Comparison of ENCODE assay signal across 8 cellular contexts in the genomic region with DNA sequence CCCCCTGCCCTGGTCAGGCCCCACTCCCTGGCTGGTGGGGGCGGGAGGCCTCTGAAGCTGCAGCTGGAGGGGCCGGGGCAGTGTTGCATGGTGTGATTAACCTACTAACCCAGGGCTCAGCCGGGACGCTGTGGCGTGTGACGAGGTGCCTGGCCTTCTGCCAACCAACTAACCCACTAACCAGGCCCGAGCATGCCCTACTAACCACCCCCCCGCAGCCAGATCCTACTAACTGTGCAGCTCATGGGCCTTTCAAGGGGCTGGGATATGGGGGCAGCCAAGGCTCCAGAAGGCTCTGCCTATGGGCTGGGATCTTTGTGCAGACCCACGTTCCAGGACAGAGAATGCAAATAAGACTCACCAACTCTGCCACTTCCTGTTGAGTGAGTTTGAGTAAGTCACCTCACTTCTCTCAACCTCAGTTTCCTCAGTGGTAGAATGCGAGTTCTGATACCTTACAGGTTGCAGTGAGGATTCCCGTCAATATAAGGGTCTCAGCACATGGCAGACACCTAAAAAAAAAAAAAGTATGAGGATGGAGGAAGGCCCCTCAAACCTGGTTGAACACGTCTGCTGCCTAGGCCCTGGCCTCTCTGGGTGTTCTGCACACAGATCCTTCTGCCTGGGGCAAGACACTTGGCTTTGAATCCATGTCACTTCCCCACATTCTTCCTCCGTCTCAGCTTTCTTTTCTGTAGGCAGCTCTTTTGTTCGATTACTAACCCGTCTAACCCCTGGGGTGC. TPM values are rescaled to one million over a fixed set of nuclear protein-coding genes. Genes with fewer than 3 reads are reported as not detected.
A peak's percentile ranks its signal among the peaks of the same experiment; 100 is the strongest.
DNase-seq lines count a peak whose midpoint lies in the region; ATAC-seq and TF ChIP-seq lines count a peak whose summit lies in the region.

No MANE protein-coding gene starts in this region.

- H3K27me3 ChIP-seq in OCI-LY1 (ENCODE audit: insufficient read depth, low read length) (no peaks in the 10 kb centered on the region), left lung (peaks cover 0 to 2% of the 10 kb centered on the region in 2 donors), PC-9 (ENCODE audit: insufficient read depth, low read depth) (no peaks in the 10 kb centered on the region)

- peaks cover 15% of the 10 kb centered on the region for H3F3A ChIP-seq in OCI-LY1 (ENCODE audit: insufficient read depth, low read length)
- H3F3A ChIP-seq in PC-9 (ENCODE audit: insufficient read depth, low read depth): peaks cover 22% of the 10 kb centered on the region; the same call in 1 of the 2 replicates

- peaks cover 20% of the 10 kb centered on the region for H3K79me2 ChIP-seq in OCI-LY1 (ENCODE audit: insufficient read depth, low read length)
- H3K79me2 ChIP-seq in PC-9 (ENCODE audit: low read depth): peaks cover 27% of the 10 kb centered on the region

- H4K20me1 ChIP-seq in OCI-LY1 (ENCODE audit: insufficient read depth, low read length): no peaks in the 10 kb centered on the region
- H4K20me1 ChIP-seq in PC-9 (ENCODE audit: insufficient read depth): no peaks in the 10 kb centered on the region

- TF ChIP-seq CTCF in OCI-LY1 (IDR thresholded peaks at IDR 0.05; ENCODE audit: low read length) (no peak), left lung (IDR thresholded peaks at IDR 0.05) (no peak), PC-9 (conservative IDR thresholded peaks at IDR 0.05) (no peak)

- peak overlapping the region; percentile 94 for H3K4me2 ChIP-seq in OCI-LY1 (ENCODE audit: low read length)
- no peak overlapping the region for H3K4me2 ChIP-seq in PC-9

- peak overlapping the region; percentile 81 for H3K4me3 ChIP-seq in OCI-LY1 (ENCODE audit: low read depth, low read length, poor library complexity, severe bottlenecking)
- H3K4me3 ChIP-seq in left lung: no peak overlapping the region
- no peak overlapping the region for H3K4me3 ChIP-seq in PC-9

- H3K9me2 ChIP-seq in OCI-LY1 (ENCODE audit: low read depth, low read length): no peaks in the 10 kb centered on the region
- no peaks in the 10 kb centered on the region for H3K9me2 ChIP-seq in PC-9 (ENCODE audit: insufficient read depth)

- no peak for ATAC-seq in left lung

- no peaks in the 10 kb centered on the region for H3K9me3 ChIP-seq in OCI-LY1 (ENCODE audit: low read length)
- H3K9me3 ChIP-seq in left lung: no peaks in the 10 kb centered on the region
- no peaks in the 10 kb centered on the region for H3K9me3 ChIP-seq in PC-9 (ENCODE audit: insufficient read depth, low read depth)

- H3K36me3 ChIP-seq in OCI-LY1 (ENCODE audit: insufficient read depth, low read length): no peaks in the 10 kb centered on the region
- no peaks in the 10 kb centered on the region for H3K36me3 ChIP-seq in left lung
- H3K36me3 ChIP-seq in PC-9 (ENCODE audit: low read depth): no peaks in the 10 kb centered on the region

- no TSS peak for BruUV-seq in PC-9 (replicated peaks; lab: Mats Ljungman, UMichigan)

- no peak overlapping the region for H2AFZ ChIP-seq in OCI-LY1 (ENCODE audit: low read length)
- no peak overlapping the region for H2AFZ ChIP-seq in PC-9

- H3K27ac ChIP-seq in OCI-LY1 (ENCODE audit: low read depth, low read length, poor library complexity, severe bottlenecking): peak overlapping the region; percentile 98
- peak overlapping the region; percentile 94 to 100 for H3K27ac ChIP-seq in left lung
- H3K27ac ChIP-seq in PC-9: no peak overlapping the region

- intact Hi-C loops in left lung (cut with DNase I) (no loop called here), PC-9 (cut with micrococcal nuclease; ENCODE audit: unreplicated experiment) (loop anchor here (5.0 kb wide), 1 partner anchor 1131 kb away; a partner anchor contains a TSS)

- POLR2A ChIA-PET in PC-9 (lab: Charles Lee; ENCODE audit: unreplicated experiment): no interaction called here

- TF ChIP-seq POLR2A in GM19193 (IDR thresholded peaks at IDR 0.05; ENCODE audit: extremely low read depth, insufficient read depth, insufficient read length): peak; percentile 43

- DNase-seq in activated gamma-delta T cell treated with Interleukin-2 at 50 U/mL for 16 hours (peak; percentile 72), left lung (peak; percentile 55 to 86), PC-9 (no peak), SK-N-DZ (ENCODE audit: low spot score) (no peak), foreskin melanocyte (no peak)
- DNase-seq in stimulated activated CD8-positive, alpha-beta memory T cell treated with anti-CD3 and anti-CD28 coated beads, Interleukin-15, amount 100 ng/mL, for 4 hours (ENCODE audit: low read depth in 2 of 2): peak; percentile 46 to 47

- peak overlapping the region; percentile 89 for H3K9ac ChIP-seq in OCI-LY1 (ENCODE audit: low read length)

- CTCF ChIA-PET in PC-9 (lab: Charles Lee): interaction anchor here (0.7 kb wide), 1 partner anchor 297 kb away, joined by 3 read pairs; no protein-coding TSS in a partner anchor

- peaks cover 49% of the 10 kb centered on the region for H3K4me1 ChIP-seq in OCI-LY1 (ENCODE audit: insufficient read depth, low read length, severe bottlenecking)
- H3K4me1 ChIP-seq in left lung: peaks cover 0 to 61% of the 10 kb centered on the region in 2 donors
- H3K4me1 ChIP-seq in PC-9 (replicated peaks; ENCODE audit: insufficient read depth): peaks cover 14% of the 10 kb centered on the region

RNA-seq across cellular contexts. Expression of a gene that starts 14.1 kb away (rescaled TPM):
- total RNA-seq in left lung (10 to 100 TPM in 1 of 2 donors, 1 to 10 TPM in 1; 1.7 to 11.2 TPM), PC-9 (2021) (0.45 and 0.48 TPM in 2 replicates)
- 53.7 and 94.7 TPM in 2 replicates for polyA plus RNA-seq in SK-N-DZ (2014; cell fraction: cytosol; rRNA removed)
- polyA plus RNA-seq in SK-N-DZ (2014; cell fraction: nucleus; rRNA removed): 509 and 691 TPM in 2 replicates

RNA-seq across cellular contexts. Expression of a gene that starts 49.7 kb away (rescaled TPM):
- not detected for total RNA-seq in left lung
- not detected in 2 replicates for total RNA-seq in PC-9 (2021)
- not detected in 2 replicates for polyA plus RNA-seq in SK-N-DZ (2014; cell fraction: cytosol; rRNA removed)
- not detected in 2 replicates for polyA plus RNA-seq in SK-N-DZ (2014; cell fraction: nucleus; rRNA removed)

RNA-seq across cellular contexts. Expression of a gene that starts 53.7 kb away (rescaled TPM):
- total RNA-seq in left lung (1 to 10 TPM; 1.0 to 1.3 TPM), PC-9 (2021) (not detected in 2 replicates)
- polyA plus RNA-seq in SK-N-DZ (2014; cell fraction: cytosol; rRNA removed): 0.50 and 1.3 TPM in 2 replicates
- polyA plus RNA-seq in SK-N-DZ (2014; cell fraction: nucleus; rRNA removed): 0.14 and 0.35 TPM in 2 replicates

Comparison
In these comparisons a context has a peak if more than half of its experiments do, and no peak if none do; other contexts are left out.
1. DNase-seq: peak in activated gamma-delta T cell treated with Interleukin-2 at 50 U/mL for 16 hours (single experiment), left lung (2 of 2) and stimulated activated CD8-positive, alpha-beta memory T cell treated with anti-CD3 and anti-CD28 coated beads, Interleukin-15, amount 100 ng/mL, for 4 hours (2 of 2); none in PC-9 (0 of 2), SK-N-DZ (single experiment) and foreskin melanocyte (single experiment).